ENCODE assay signal across 19 cellular contexts in the genomic region with DNA sequence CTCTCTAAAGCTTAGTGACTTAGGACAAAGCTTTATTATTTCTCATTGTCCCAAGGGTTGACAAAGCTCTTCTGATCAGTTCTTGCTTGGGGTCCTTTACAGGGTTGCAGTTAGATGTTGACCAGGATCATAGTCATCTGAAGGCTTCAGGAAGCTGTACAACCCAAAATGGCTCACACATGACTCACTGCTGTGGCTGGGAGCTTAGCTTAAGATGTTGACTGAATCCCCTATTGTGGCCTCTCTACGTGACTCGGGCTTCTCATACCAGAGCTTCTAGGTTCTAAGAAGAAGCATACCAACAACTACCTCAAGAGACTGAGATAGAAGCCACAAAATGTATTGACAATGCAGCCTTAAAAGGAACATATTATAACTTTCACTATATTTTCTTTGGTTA.
A peak's percentile ranks its signal among the peaks of the same experiment; 100 is the strongest.
DNase-seq lines count a peak whose midpoint lies in the region; ATAC-seq and TF ChIP-seq lines count a peak whose summit lies in the region.
"Had no signal": no experiment of that assay in that cellular context is flagged by ENCODE, and none has a peak within 500 bp of the region (broad histone marks: within the 10 kb centered on the region; RNA-seq: fewer than 3 reads in every experiment).

No MANE protein-coding gene starts in this region.

- no peaks in the 10 kb centered on the region for H3K27me3 Mint-ChIP-seq in stimulated activated memory B cell treated with anti-CD40 and anti-IgM and Interleukin-4, amounts not matched to agents 10 μg/mL and 1 μg/mL and 100 μg/mL, for 72 hours
- H3K27me3 Mint-ChIP-seq: activated B cell treated with CpG ODN at 0.5 μM for 24 hours; activated CD8-positive, alpha-beta memory T cell treated with anti-CD3 and anti-CD28 coated beads, Interleukin-2, amount 10 ng/mL, durations not matched to agents 7 days and 5 days; brain had no signal

- no peaks in the 10 kb centered on the region for H4K20me1 ChIP-seq in hepatocyte (ENCODE audit: insufficient read depth, poor library complexity, severe bottlenecking)

- no peaks in the 10 kb centered on the region for H3K4me1 Mint-ChIP-seq in stimulated activated memory B cell treated with anti-CD40 and anti-IgM and Interleukin-4, amounts not matched to agents 10 μg/mL and 1 μg/mL and 100 μg/mL, for 72 hours
- H3K4me1 Mint-ChIP-seq: activated B cell treated with CpG ODN at 0.5 μM for 24 hours; activated CD8-positive, alpha-beta memory T cell treated with anti-CD3 and anti-CD28 coated beads, Interleukin-2, amount 10 ng/mL, durations not matched to agents 7 days and 5 days; brain had no signal

- H3K79me2 ChIP-seq in hepatocyte: no peaks in the 10 kb centered on the region

- DNase-seq in DMS53 (lab: John Stamatoyannopoulos, UW) (peak; percentile 18), DMS53 treated with DMSO at 0.1 percent for 48 hours (lab: John Stamatoyannopoulos, UW; ENCODE audit: unreplicated experiment) (no peak), amniotic epithelial cell (ENCODE audit: low read depth) (peak; percentile 84), foreskin melanocyte (peak; percentile 24), uterus (no peak), hepatocyte (ENCODE audit: low spot score) (no peak)
- DNase-seq: activated B cell treated with CpG ODN at 0.5 μM for 24 hours; activated CD8-positive, alpha-beta memory T cell treated with anti-CD3 and anti-CD28 coated beads, Interleukin-2, amount 10 ng/mL, durations not matched to agents 7 days and 5 days; activated gamma-delta T cell; COR-L47; MM.1S; mucosa of descending colon; NCI-H2081; NCI-H69; ovary had no signal

- H3K36me3 Mint-ChIP-seq in stimulated activated memory B cell treated with anti-CD40 and anti-IgM and Interleukin-4, amounts not matched to agents 10 μg/mL and 1 μg/mL and 100 μg/mL, for 72 hours: no peaks in the 10 kb centered on the region
- H3K36me3 Mint-ChIP-seq: activated CD8-positive, alpha-beta memory T cell treated with anti-CD3 and anti-CD28 coated beads, Interleukin-2, amount 10 ng/mL, durations not matched to agents 7 days and 5 days; brain had no signal

- H3K4me3 ChIP-seq in uterus (no peak overlapping the region), hepatocyte (no peak overlapping the region)
- H3K4me3 ChIP-seq: mucosa of descending colon, ovary had no signal

- H3K27ac Mint-ChIP-seq in stimulated activated memory B cell treated with anti-CD40 and anti-IgM and Interleukin-4, amounts not matched to agents 10 μg/mL and 1 μg/mL and 100 μg/mL, for 72 hours: no peak overlapping the region
- H3K27ac Mint-ChIP-seq: activated B cell treated with CpG ODN at 0.5 μM for 24 hours; activated CD8-positive, alpha-beta memory T cell treated with anti-CD3 and anti-CD28 coated beads, Interleukin-2, amount 10 ng/mL, durations not matched to agents 7 days and 5 days; brain had no signal

- H3K9me3 Mint-ChIP-seq in stimulated activated memory B cell treated with anti-CD40 and anti-IgM and Interleukin-4, amounts not matched to agents 10 μg/mL and 1 μg/mL and 100 μg/mL, for 72 hours: peaks cover 14% of the 10 kb centered on the region
- H3K9me3 Mint-ChIP-seq: brain had no signal

- intact Hi-C loops in uterus (cut with DNase I; ENCODE audit: low total_unique reads): no loop called here

- H3K4me3 Mint-ChIP-seq in stimulated activated memory B cell treated with anti-CD40 and anti-IgM and Interleukin-4, amounts not matched to agents 10 μg/mL and 1 μg/mL and 100 μg/mL, for 72 hours: no peak overlapping the region
- H3K4me3 Mint-ChIP-seq: activated B cell treated with CpG ODN at 0.5 μM for 24 hours; activated CD8-positive, alpha-beta memory T cell treated with anti-CD3 and anti-CD28 coated beads, Interleukin-2, amount 10 ng/mL, durations not matched to agents 7 days and 5 days; brain had no signal

- H3K36me3 ChIP-seq in uterus (no peaks in the 10 kb centered on the region), hepatocyte (replicated peaks; ENCODE audit: insufficient read depth, low read depth) (no peaks in the 10 kb centered on the region)
- H3K36me3 ChIP-seq: ovary had no signal

- H2AFZ ChIP-seq in hepatocyte: no peak overlapping the region

- no peak for TF ChIP-seq POLR2A in uterus (IDR thresholded peaks at IDR 0.05)

- H3K27me3 ChIP-seq in uterus (no peaks in the 10 kb centered on the region), hepatocyte (no peaks in the 10 kb centered on the region)
- H3K27me3 ChIP-seq: ovary had no signal

- no peak for ATAC-seq in HG03571 (IDR thresholded peaks at IDR 0.05; ENCODE audit: unreplicated experiment)
- ATAC-seq in stimulated activated memory B cell treated with anti-CD40 and anti-IgM and Interleukin-4, amounts not matched to agents 10 μg/mL and 1 μg/mL and 100 μg/mL, for 72 hours: no peak
- ATAC-seq: activated CD8-positive, alpha-beta memory T cell treated with anti-CD3 and anti-CD28 coated beads, Interleukin-2, amount 10 ng/mL, durations not matched to agents 7 days and 5 days; mucosa of descending colon had no signal

- H3K4me2 ChIP-seq in hepatocyte: no peak overlapping the region

- TF ChIP-seq CTCF in uterus (IDR thresholded peaks at IDR 0.05): no peak
- no peak for TF ChIP-seq CTCF in hepatocyte (IDR thresholded peaks at IDR 0.05; ENCODE audit: poor library complexity)

- no peaks in the 10 kb centered on the region for H3K4me1 ChIP-seq in uterus
- no peaks in the 10 kb centered on the region for H3K4me1 ChIP-seq in hepatocyte (ENCODE audit: insufficient read depth)

- H3K9me3 ChIP-seq in uterus (no peaks in the 10 kb centered on the region), hepatocyte (ENCODE audit: low read depth) (no peaks in the 10 kb centered on the region)
- H3K9me3 ChIP-seq: ovary had no signal

- no peaks in the 10 kb centered on the region for H3K9me2 ChIP-seq in hepatocyte (replicated peaks; ENCODE audit: insufficient read depth)

- 72% methylated on average over 2 of the region's 2 CpGs for WGBS in hepatocyte (ENCODE audit: low lambda C conversion rate, missing lambda C conversion rate)

- H3K27ac ChIP-seq in uterus (no peak overlapping the region), hepatocyte (no peak overlapping the region)
- H3K27ac ChIP-seq: 22Rv1, ovary had no signal

Comparison
In these comparisons a context has a peak if more than half of its experiments do, and no peak if none do; other contexts are left out.
1. DNase-seq: peak in DMS53 (single experiment), amniotic epithelial cell (single experiment) and foreskin melanocyte (single experiment); none in DMS53 treated with DMSO at 0.1 percent for 48 hours (single experiment), uterus (0 of 2) and hepatocyte (single experiment).